ENCODE assay signal across 13 cellular contexts in genomic region chr5:72767289-72768010, GRCh38. TPM values are rescaled to one million over a fixed set of nuclear protein-coding genes. Genes with fewer than 3 reads are reported as not detected.
DNase-seq lines count a peak whose midpoint lies in the region; ATAC-seq and TF ChIP-seq lines count a peak whose summit lies in the region.
"Had no signal": no experiment of that assay in that cellular context is flagged by ENCODE, and none has a peak within 500 bp of the region (broad histone marks: within the 10 kb centered on the region; RNA-seq: fewer than 3 reads in every experiment).

No MANE protein-coding gene starts in this region.

- no peak overlapping the region for H3K4me3 Mint-ChIP-seq in GM23338
- H3K4me3 Mint-ChIP-seq in naive thymus-derived CD4-positive, alpha-beta T cell, result no peak overlapping the region
- H3K4me3 Mint-ChIP-seq: activated T-helper 17 cell treated with anti-CD3 and anti-CD28 coated beads, Interleukin-2, amount 50 U/mL, for 72 hours; mesothelial cell of epicardium had no signal

- H3K18ac ChIP-seq in mesenchymal stem cell (ENCODE audit: low read depth in 1 of 2, low read length in 2 of 2), result no peak overlapping the region

- H4K91ac ChIP-seq in mesenchymal stem cell (ENCODE audit: low read length), result no peak overlapping the region

- H3K9me3 ChIP-seq in WERI-Rb-1 (ENCODE audit: severe bottlenecking) (no peaks in the 10 kb centered on the region), mesenchymal stem cell (ENCODE audit: control insufficient read depth, low read length) (peaks cover 3% of the 10 kb centered on the region)
- no peaks in the 10 kb centered on the region for H3K9me3 ChIP-seq in naive thymus-derived CD4-positive, alpha-beta T cell (ENCODE audit: control insufficient read depth in 2 of 3, low read length in 3 of 3)

- no peak overlapping the region for H2BK12ac ChIP-seq in mesenchymal stem cell (ENCODE audit: low read length in 2 of 2)

- POLR2A ChIA-PET in naive thymus-derived CD4-positive, alpha-beta T cell (lab: Charles Lee), result no interaction called here

- no peaks in the 10 kb centered on the region for H3K79me1 ChIP-seq in mesenchymal stem cell (replicated peaks; ENCODE audit: low read length, poor library complexity, severe bottlenecking)

- no peak overlapping the region for H3K4me2 ChIP-seq in GM23338
- H3K4me2 ChIP-seq in mesenchymal stem cell (ENCODE audit: low read length, poor library complexity, severe bottlenecking), result no peak overlapping the region

- no peaks in the 10 kb centered on the region for H3K4me1 ChIP-seq in GM23338 (ENCODE audit: insufficient read depth)
- peaks cover 5% of the 10 kb centered on the region for H3K4me1 ChIP-seq in mesenchymal stem cell (ENCODE audit: control insufficient read depth, insufficient read depth, low read depth, low read length)
- H3K4me1 ChIP-seq in naive thymus-derived CD4-positive, alpha-beta T cell (ENCODE audit: control insufficient read depth in 2 of 2, insufficient read depth in 2 of 2, low read length in 2 of 2), result no peaks in the 10 kb centered on the region

- no peaks in the 10 kb centered on the region for H3K27me3 Mint-ChIP-seq in GM23338 (ENCODE audit: insufficient read depth, low read depth, poor library complexity)
- peaks cover 6 to 21% (median 18%) of the 10 kb centered on the region in 5 donors for H3K27me3 Mint-ChIP-seq in naive thymus-derived CD4-positive, alpha-beta T cell

- TF ChIP-seq CTCF in GM23338 (conservative IDR thresholded peaks at IDR 0.05; ENCODE audit: low read depth in 2 of 2) (0 out of 4 replicates have a peak, but pooled peaks of 1 of the 2 experiments have one; percentile 22), WERI-Rb-1 (IDR thresholded peaks at IDR 0.05; ENCODE audit: low read depth, low read length) (peak; percentile 9; the same call in 1 of the 2 replicates)

- WGBS in mesenchymal stem cell, result 72% methylated on average over 5 of the region's 7 CpGs

- DNase-seq in GM23338 (ENCODE audit: low spot score) (peak; percentile 55), NCI-H1930 (lab: John Stamatoyannopoulos, UW) (peak; percentile 14 to 23), WERI-Rb-1 (peak; percentile 20), mesenchymal stem cell (peak; percentile 6), cardiac septum (ENCODE audit: low spot score) (no peak)
- no peak for DNase-seq in activated T-cell treated with anti-CD3 and anti-CD28 coated beads, Interleukin-2, amount 50 U/mL, for 1 hour
- DNase-seq in naive thymus-derived CD4-positive, alpha-beta T cell, result no peak
- DNase-seq: cerebellar nuclear complex, retina had no signal

- H3K4me3 ChIP-seq in GM23338 (no peak overlapping the region), WERI-Rb-1 (ENCODE audit: low read depth, low read length) (no peak overlapping the region), mesenchymal stem cell (ENCODE audit: insufficient read depth in 1 of 2, low read depth in 1 of 2, low read length in 2 of 2) (no peak overlapping the region)
- no peak overlapping the region for H3K4me3 ChIP-seq in naive thymus-derived CD4-positive, alpha-beta T cell (ENCODE audit: low read length)

- intact Hi-C loops in naive thymus-derived CD4-positive, alpha-beta T cell (cut with micrococcal nuclease), result no loop called here
- intact Hi-C loops in cardiac septum (cut with DNase I), result no loop called here

- no peak overlapping the region for H2AK5ac ChIP-seq in mesenchymal stem cell (ENCODE audit: low read length, severe bottlenecking)

- ATAC-seq in GM23338, result peak; percentile 87
- no peak for ATAC-seq in GM18520 (IDR thresholded peaks at IDR 0.05; ENCODE audit: unreplicated experiment)
- no peak for ATAC-seq in naive thymus-derived CD4-positive, alpha-beta T cell
- ATAC-seq: activated T-helper 17 cell treated with anti-CD3 and anti-CD28 coated beads, Interleukin-2, amount 50 U/mL, for 72 hours had no signal

- H3K14ac ChIP-seq in mesenchymal stem cell (ENCODE audit: low read length in 2 of 2), result no peak overlapping the region

- H3K23ac ChIP-seq in mesenchymal stem cell (ENCODE audit: low read length in 2 of 2), result no peak overlapping the region

- H3K36me3 ChIP-seq in GM23338 (ENCODE audit: insufficient read depth) (no peaks in the 10 kb centered on the region), WERI-Rb-1 (no peaks in the 10 kb centered on the region), mesenchymal stem cell (ENCODE audit: control insufficient read depth in 1 of 2, insufficient read depth in 2 of 2, low read depth in 1 of 2, low read length in 2 of 2) (no peaks in the 10 kb centered on the region)
- no peaks in the 10 kb centered on the region for H3K36me3 ChIP-seq in naive thymus-derived CD4-positive, alpha-beta T cell (ENCODE audit: control insufficient read depth in 2 of 3, insufficient read depth in 3 of 3, low read length in 3 of 3)

- no peak overlapping the region for H3K9ac ChIP-seq in mesenchymal stem cell (ENCODE audit: low read length)

- no peaks in the 10 kb centered on the region for H3F3A ChIP-seq in GM23338 (replicated peaks; ENCODE audit: low read depth)

- no peaks in the 10 kb centered on the region for H3K9me2 ChIP-seq in GM23338 (ENCODE audit: insufficient read depth)

- H3K27ac Mint-ChIP-seq in GM23338, result no peak overlapping the region
- no peak overlapping the region for H3K27ac Mint-ChIP-seq in naive thymus-derived CD4-positive, alpha-beta T cell
- H3K27ac Mint-ChIP-seq: activated T-helper 17 cell treated with anti-CD3 and anti-CD28 coated beads, Interleukin-2, amount 50 U/mL, for 72 hours; mesothelial cell of epicardium had no signal

- H4K8ac ChIP-seq in mesenchymal stem cell (ENCODE audit: low read length), result no peak overlapping the region

- H3K4ac ChIP-seq in mesenchymal stem cell (ENCODE audit: low read depth in 1 of 2, low read length in 2 of 2), result no peak overlapping the region

- H3K27me3 ChIP-seq in GM23338 (ENCODE audit: insufficient read depth) (no peaks in the 10 kb centered on the region), WERI-Rb-1 (ENCODE audit: insufficient read depth, low read depth, severe bottlenecking) (no peaks in the 10 kb centered on the region), mesenchymal stem cell (ENCODE audit: control insufficient read depth in 1 of 2, insufficient read depth in 1 of 2, low read length in 2 of 2) (no peaks in the 10 kb centered on the region)
- H3K27me3 ChIP-seq in naive thymus-derived CD4-positive, alpha-beta T cell (ENCODE audit: control insufficient read depth in 2 of 2, insufficient read depth in 2 of 2, low read length in 2 of 2), result no peaks in the 10 kb centered on the region

- CTCF ChIA-PET in naive thymus-derived CD4-positive, alpha-beta T cell (lab: Charles Lee), result no interaction called here

- no peak overlapping the region for H2BK15ac ChIP-seq in mesenchymal stem cell (ENCODE audit: low read depth, poor library complexity, severe bottlenecking)

- no peak overlapping the region for H3K27ac ChIP-seq in GM23338 (ENCODE audit: low read depth)
- H3K27ac ChIP-seq in WERI-Rb-1, result no peak overlapping the region
- H3K27ac ChIP-seq in mesenchymal stem cell (ENCODE audit: low read length, poor library complexity, severe bottlenecking), result no peak overlapping the region
- no peak overlapping the region for H3K27ac ChIP-seq in naive thymus-derived CD4-positive, alpha-beta T cell (ENCODE audit: low read depth, low read length)
- H3K27ac ChIP-seq: HL-60 had no signal

- no peak overlapping the region for H2BK120ac ChIP-seq in mesenchymal stem cell (ENCODE audit: low read depth, low read length)

- H3K4me1 Mint-ChIP-seq in GM23338, result no peaks in the 10 kb centered on the region
- no peaks in the 10 kb centered on the region for H3K4me1 Mint-ChIP-seq in naive thymus-derived CD4-positive, alpha-beta T cell
- H3K4me1 Mint-ChIP-seq: activated T-helper 17 cell treated with anti-CD3 and anti-CD28 coated beads, Interleukin-2, amount 50 U/mL, for 72 hours had no signal

- no peaks in the 10 kb centered on the region for H3K36me3 Mint-ChIP-seq in GM23338 (ENCODE audit: low read depth)
- H3K36me3 Mint-ChIP-seq in naive thymus-derived CD4-positive, alpha-beta T cell, result peaks cover 0 to 3% (median 0%) of the 10 kb centered on the region in 5 donors
- H3K36me3 Mint-ChIP-seq: mesothelial cell of epicardium had no signal

- H2AFZ ChIP-seq in GM23338 (peak overlapping the region; percentile 44; the same call in 1 of the 2 replicates), mesenchymal stem cell (ENCODE audit: low read depth, low read length) (no peak overlapping the region)

- H3K79me2 ChIP-seq in GM23338 (replicated peaks; ENCODE audit: insufficient read depth), result no peaks in the 10 kb centered on the region

- H4K20me1 ChIP-seq in GM23338 (replicated peaks; ENCODE audit: insufficient read depth), result no peaks in the 10 kb centered on the region; the same call in 1 of the 2 replicates

- no peak overlapping the region for H2BK5ac ChIP-seq in mesenchymal stem cell (ENCODE audit: low read depth, low read length, poor library complexity, severe bottlenecking)

- no peaks in the 10 kb centered on the region for H3K9me3 Mint-ChIP-seq in GM23338
- peaks cover 0 to 4% (median 0%) of the 10 kb centered on the region in 11 donors for H3K9me3 Mint-ChIP-seq in naive thymus-derived CD4-positive, alpha-beta T cell
- H3K9me3 Mint-ChIP-seq: activated T-helper 17 cell treated with anti-CD3 and anti-CD28 coated beads, Interleukin-2, amount 50 U/mL, for 72 hours; mesothelial cell of epicardium had no signal

TF ChIP-seq in GM23338, 12 proteins besides CTCF, POLR2A, EP300 and RAD21 (continues in another document):
- no peak for TF ChIP-seq POLR2AphosphoS5 (IDR thresholded peaks at IDR 0.05; ENCODE audit: low read depth)

RNA-seq across cellular contexts. Expression of gene TNPO1, which starts 49.0 kb away (rescaled TPM):
- 197 and 224 TPM in 2 replicates for total RNA-seq in GM23338 (2014; rRNA removed; shearing (Covaris generic))
- 94.7 and 117 TPM in 2 replicates for polyA plus RNA-seq in GM23338 (2016; fragmentation: Nextera tagmentation; extraction: Ambion mirVana)
- 88.3 TPM for polyA plus RNA-seq in mesenchymal stem cell (2013, experiment 1 of 2)
- 88.8 TPM for polyA plus RNA-seq in mesenchymal stem cell (2013, experiment 2 of 2)
- 10 to 100 TPM; 52.8 to 96.3 (median 82.1) TPM for total RNA-seq in naive thymus-derived CD4-positive, alpha-beta T cell
- polyA plus RNA-seq in naive thymus-derived CD4-positive, alpha-beta T cell, result 10 to 100 TPM; 60.9 to 74.4 TPM
- total RNA-seq in cardiac septum, result 68.8 TPM

Comparison
In these comparisons a context has a peak if more than half of its experiments do, and no peak if none do; other contexts are left out.
1. DNase-seq: peak in GM23338 (single experiment), NCI-H1930 (2 of 2), WERI-Rb-1 (single experiment) and mesenchymal stem cell (single experiment); none in activated T-cell treated with anti-CD3 and anti-CD28 coated beads, Interleukin-2, amount 50 U/mL, for 1 hour (single experiment), naive thymus-derived CD4-positive, alpha-beta T cell (0 of 9) and cardiac septum (single experiment).